ENCODE assay signal across 28 cellular contexts in the genomic region with DNA sequence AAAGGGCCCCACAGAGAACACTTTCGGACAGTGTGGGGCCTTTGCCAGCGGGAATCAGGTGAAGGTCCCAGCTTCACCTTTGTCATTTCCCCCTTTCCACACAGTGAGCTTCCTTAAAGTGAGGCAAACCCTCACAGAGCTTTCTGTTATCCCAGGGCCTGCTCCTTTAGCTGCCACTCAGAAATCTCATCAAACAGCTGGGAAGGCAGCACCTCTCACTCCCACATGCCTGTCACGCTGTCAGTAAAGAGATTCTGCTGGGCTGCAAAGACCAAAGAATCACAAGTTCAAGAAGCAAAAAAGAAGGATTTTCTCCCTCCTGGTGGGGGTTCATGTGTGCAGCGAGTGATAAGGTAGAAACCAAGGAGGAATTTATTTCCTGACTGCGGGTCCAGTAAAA. TPM values are rescaled to one million over a fixed set of nuclear protein-coding genes. Genes with fewer than 3 reads are reported as not detected.
"Had no signal": no experiment of that assay in that cellular context is flagged by ENCODE, and none has a peak within 500 bp of the region (broad histone marks: within the 10 kb centered on the region; RNA-seq: fewer than 3 reads in every experiment).

No MANE protein-coding gene starts in this region.

- DNase-seq: activated CD4-positive, alpha-beta memory T cell treated with anti-CD3 and anti-CD28 coated beads for 36 hours; activated CD4-positive, alpha-beta T cell treated with anti-CD3 and anti-CD28 coated beads, Interleukin-2, amount 10 ng/mL, durations not matched to agents 7 days and 5 days; activated CD8-positive, alpha-beta memory T cell treated with anti-CD3 and anti-CD28 coated beads for 24 hours; activated effector memory CD4-positive, alpha-beta T cell treated with anti-CD3 and anti-CD28 coated beads, Interleukin-2, amount 50 U/mL, for 16 hours; activated naive CD4-positive, alpha-beta T cell treated with Interleukin-2 at 50 U/mL for 16 hours; activated T-cell treated with anti-CD3 and anti-CD28 coated beads, Interleukin-2, amount 50 U/mL, for 4 hours; aorta; central memory CD4-positive, alpha-beta T cell; IMR-90; KG1; NCI-H1048; NCI-H1417; NCI-H1930; NCI-H2171; NCI-H2227 treated with DMSO at 0.1 percent for 48 hours; NCI-H446 treated with DMSO at 0.1 percent for 48 hours; NCI-H524 treated with DMSO at 0.1 percent for 48 hours; NCI-H748 treated with DMSO at 0.1 percent for 48 hours; OCI-M1; RPMI8226; SK-N-SH; T-helper 1 cell; WERI-Rb-1 had no signal

- H3K27ac ChIP-seq: WERI-Rb-1 had no signal

- H3K27ac Mint-ChIP-seq: activated CD4-positive, alpha-beta memory T cell treated with anti-CD3 and anti-CD28 coated beads for 36 hours; activated CD4-positive, alpha-beta T cell treated with anti-CD3 and anti-CD28 coated beads, Interleukin-2, amount 10 ng/mL, durations not matched to agents 7 days and 5 days had no signal

- H3K4me3 Mint-ChIP-seq: activated CD4-positive, alpha-beta memory T cell treated with anti-CD3 and anti-CD28 coated beads for 36 hours; activated CD4-positive, alpha-beta T cell treated with anti-CD3 and anti-CD28 coated beads, Interleukin-2, amount 10 ng/mL, durations not matched to agents 7 days and 5 days; activated T-cell treated with anti-CD3 and anti-CD28 coated beads, Interleukin-2, amount 50 U/mL, for 4 hours had no signal

- H3K27me3 Mint-ChIP-seq: activated CD4-positive, alpha-beta memory T cell treated with anti-CD3 and anti-CD28 coated beads for 36 hours; activated CD4-positive, alpha-beta T cell treated with anti-CD3 and anti-CD28 coated beads, Interleukin-2, amount 10 ng/mL, durations not matched to agents 7 days and 5 days had no signal

- H3K36me3 ChIP-seq: WERI-Rb-1 had no signal

- H3K9ac ChIP-seq: SK-N-SH had no signal

- H3K4me2 ChIP-seq: SK-N-SH had no signal

- H3K9me3 Mint-ChIP-seq: activated CD4-positive, alpha-beta memory T cell treated with anti-CD3 and anti-CD28 coated beads for 36 hours; activated CD4-positive, alpha-beta T cell treated with anti-CD3 and anti-CD28 coated beads, Interleukin-2, amount 10 ng/mL, durations not matched to agents 7 days and 5 days; activated T-cell treated with anti-CD3 and anti-CD28 coated beads, Interleukin-2, amount 50 U/mL, for 4 hours had no signal

- H3K9me3 ChIP-seq: SK-N-SH had no signal

RNA-seq across cellular contexts. Expression of a gene that starts 43.9 kb away (rescaled TPM):
- total RNA-seq: bronchial epithelial cell; IMR-90; LHCN-M2; M059J; Right ventricle myocardium inferior; T-helper 2 cell treated with Interferon-gamma antibody and Interleukin-4, amounts not matched to agents 100 ng/mL and 5 ng/mL, for 36 hours had no signal
